Comparison of ENCODE assay signal across 9 cellular contexts in genomic region chr16:3182608-3183444, GRCh38. TPM values are rescaled to one million over a fixed set of nuclear protein-coding genes. Genes with fewer than 3 reads are reported as not detected.
A peak's percentile ranks its signal among the peaks of the same experiment; 100 is the strongest.
DNase-seq lines count a peak whose midpoint lies in the region; ATAC-seq, FAIRE-seq and TF ChIP-seq lines count a peak whose summit lies in the region.
"Had no signal": no experiment of that assay in that cellular context is flagged by ENCODE, and none has a peak within 500 bp of the region (broad histone marks: within the 10 kb centered on the region; RNA-seq: fewer than 3 reads in every experiment).

No MANE protein-coding gene starts in this region.

- DNase-seq in GM20000 (ENCODE audit: low spot score), result peak; percentile 62
- no peak for DNase-seq in T-helper 17 cell
- peak in 1 of 2 donors; percentile 45 for DNase-seq in memory B cell (ENCODE audit: low spot score in 2 of 2)
- peak; percentile 79 for DNase-seq in urothelium cell line (ENCODE audit: low spot score)

- no peaks in the 10 kb centered on the region for H3K4me1 ChIP-seq in ACC112 (ENCODE audit: control insufficient read depth, insufficient read depth, low read length, unreplicated experiment)

- H3K27ac Mint-ChIP-seq in T-helper 17 cell (peak overlapping the region; percentile 75), memory B cell (peak overlapping the region; percentile 78)
- H3K27ac Mint-ChIP-seq in dendritic cell treated with granulocyte-macrophage colony-stimulating factor and Interleukin-4, amounts not matched to agents 40 ng/mL and 50 ng/mL, for 4 days, result peak overlapping the region; percentile 39

- intact Hi-C loops in dendritic cell treated with granulocyte-macrophage colony-stimulating factor and Interleukin-4, amounts not matched to agents 40 ng/mL and 50 ng/mL, for 4 days (cut with micrococcal nuclease), result no loop called here

- peaks cover 9% of the 10 kb centered on the region; the same call in 1 of the 2 replicates for H3K27me3 ChIP-seq in ACC112 (ENCODE audit: insufficient read depth, low read length)

- H3K36me3 ChIP-seq in ACC112 (ENCODE audit: insufficient read depth, low read length), result no peaks in the 10 kb centered on the region

- peak overlapping the region; percentile 83 for H3K4me3 ChIP-seq in ACC112 (ENCODE audit: low read depth, low read length)

- peak overlapping the region; percentile 80 for H3K4me3 Mint-ChIP-seq in T-helper 17 cell
- peak overlapping the region; percentile 79 for H3K4me3 Mint-ChIP-seq in dendritic cell treated with granulocyte-macrophage colony-stimulating factor and Interleukin-4, amounts not matched to agents 40 ng/mL and 50 ng/mL, for 4 days
- peak overlapping the region; percentile 67 for H3K4me3 Mint-ChIP-seq in memory B cell

- peak overlapping the region; percentile 26 for H2AFZ ChIP-seq in ACC112 (ENCODE audit: low read length, unreplicated experiment)

- H3K27ac ChIP-seq in ACC112 (ENCODE audit: low read depth, low read length), result no peak overlapping the region

- FAIRE-seq in urothelium cell line (lab: Jason Lieb, UNC), result no peak

- H3K36me3 Mint-ChIP-seq in T-helper 17 cell (ENCODE audit: low read depth), result peaks cover 6% of the 10 kb centered on the region
- no peaks in the 10 kb centered on the region for H3K36me3 Mint-ChIP-seq in dendritic cell treated with granulocyte-macrophage colony-stimulating factor and Interleukin-4, amounts not matched to agents 40 ng/mL and 50 ng/mL, for 4 days (ENCODE audit: low read depth)
- H3K36me3 Mint-ChIP-seq in memory B cell, result peaks cover 2% of the 10 kb centered on the region

- TF ChIP-seq CTCF in GM20000 (IDR thresholded peaks at IDR 0.05; ENCODE audit: extremely low read depth, missing control alignments), result peak; percentile 46

- H3K9me3 ChIP-seq in T-helper 17 cell (ENCODE audit: control insufficient read depth, low read length, poor library complexity, severe bottlenecking), result peaks cover 3% of the 10 kb centered on the region

- H3K9me3 Mint-ChIP-seq in dendritic cell treated with granulocyte-macrophage colony-stimulating factor and Interleukin-4, amounts not matched to agents 40 ng/mL and 50 ng/mL, for 4 days, result no peaks in the 10 kb centered on the region
- H3K9me3 Mint-ChIP-seq in memory B cell, result peaks cover 2% of the 10 kb centered on the region

- H3K79me2 ChIP-seq in ACC112 (ENCODE audit: control insufficient read depth, insufficient read depth, low read length, unreplicated experiment), result no peaks in the 10 kb centered on the region

- H3K27me3 Mint-ChIP-seq in T-helper 17 cell, result peaks cover 82% of the 10 kb centered on the region
- H3K27me3 Mint-ChIP-seq in dendritic cell treated with granulocyte-macrophage colony-stimulating factor and Interleukin-4, amounts not matched to agents 40 ng/mL and 50 ng/mL, for 4 days, result peaks cover 96% of the 10 kb centered on the region
- H3K27me3 Mint-ChIP-seq in memory B cell, result peaks cover 32% of the 10 kb centered on the region

- peak; percentile 29 for ATAC-seq in T-helper 17 cell
- ATAC-seq in memory B cell (ENCODE audit: low read depth), result peak; percentile 49
- no peak for ATAC-seq in HG02610 (IDR thresholded peaks at IDR 0.05; ENCODE audit: unreplicated experiment)
- ATAC-seq in HG02642 (IDR thresholded peaks at IDR 0.05; ENCODE audit: poor library complexity, unreplicated experiment), result no peak

- H3K4me1 Mint-ChIP-seq in T-helper 17 cell (peaks cover 9% of the 10 kb centered on the region), memory B cell (peaks cover 2% of the 10 kb centered on the region)
- peaks cover 23% of the 10 kb centered on the region for H3K4me1 Mint-ChIP-seq in dendritic cell treated with granulocyte-macrophage colony-stimulating factor and Interleukin-4, amounts not matched to agents 40 ng/mL and 50 ng/mL, for 4 days (ENCODE audit: low read depth)

RNA-seq across cellular contexts. Expression of gene OR1F1, which starts 5.2 kb away (rescaled TPM):
- not detected for total RNA-seq in T-helper 17 cell
- total RNA-seq: glomerular endothelial cell had no signal

RNA-seq across cellular contexts. Expression of gene ZNF213, which starts 48.0 kb away (rescaled TPM):
- 1 to 10 TPM; 3.1 to 3.4 TPM for total RNA-seq in T-helper 17 cell

RNA-seq across cellular contexts. Expression of gene ZNF200, which starts 52.1 kb away (rescaled TPM):
- total RNA-seq in T-helper 17 cell, result 1 to 10 TPM; 3.2 to 4.8 TPM

Comparison
In these comparisons a context has a peak if more than half of its experiments do, and no peak if none do; other contexts are left out.
1. DNase-seq: peak in GM20000 (single experiment) and urothelium cell line (single experiment); none in T-helper 17 cell (0 of 3).
2. ATAC-seq: peak in T-helper 17 cell (single experiment) and memory B cell (single experiment); none in HG02610 (single experiment) and HG02642 (single experiment).
3. Peak in every context shown above with its lines, with median percentiles within 50 percentile points of each other: H3K27ac Mint-ChIP-seq and H3K4me3 Mint-ChIP-seq.